Comparison of ENCODE assay signal across 26 cellular contexts in the genomic region with DNA sequence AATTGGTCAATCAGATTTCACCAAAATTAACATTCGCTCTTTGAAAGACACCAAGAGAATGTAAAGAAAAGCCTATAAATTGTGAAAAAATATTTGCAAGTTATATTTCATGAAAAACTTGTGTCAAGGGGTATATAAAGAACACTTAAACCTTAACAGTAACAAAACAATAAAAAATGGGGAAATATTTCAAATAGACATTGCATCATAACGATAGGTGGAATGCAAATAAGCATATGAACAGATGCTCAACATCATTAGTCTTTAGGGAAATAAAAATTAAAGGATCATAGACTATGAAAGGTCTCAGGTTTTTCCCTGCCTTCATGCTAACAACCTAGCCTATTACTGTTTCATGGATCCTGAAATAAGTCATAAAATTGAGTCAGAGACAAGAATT.
"Had no signal": no experiment of that assay in that cellular context is flagged by ENCODE, and none has a peak within 500 bp of the region (broad histone marks: within the 10 kb centered on the region; RNA-seq: fewer than 3 reads in every experiment).

No MANE protein-coding gene starts in this region.

- H3K27ac ChIP-seq: epithelial cell of prostate, gastrocnemius medialis, ovary, sigmoid colon, suprapubic skin, tibial artery, upper lobe of right lung had no signal

- H3K4me3 ChIP-seq: gastrocnemius medialis, ovary, sigmoid colon, suprapubic skin, tibial artery, upper lobe of right lung had no signal

- H3K4me1 ChIP-seq: gastrocnemius medialis, suprapubic skin, upper lobe of right lung had no signal

- H3K9me3 ChIP-seq: gastrocnemius medialis, ovary, sigmoid colon, suprapubic skin, tibial artery, upper lobe of right lung had no signal

- H3K36me3 ChIP-seq: ovary had no signal

- FAIRE-seq: colon had no signal

- H3K27me3 ChIP-seq: gastrocnemius medialis, ovary, sigmoid colon, suprapubic skin, tibial artery, upper lobe of right lung had no signal

- ATAC-seq: activated CD8-positive, alpha-beta T cell treated with anti-CD3 and anti-CD28 coated beads for 36 hours; activated T-cell treated with anti-CD3 and anti-CD28 coated beads, Interleukin-2, amount 50 U/mL, for 4 hours; activated T-helper 17 cell treated with anti-CD3 and anti-CD28 coated beads, Interleukin-2, amount 50 U/mL, for 72 hours; gastrocnemius medialis; left cardiac atrium; naive thymus-derived CD4-positive, alpha-beta T cell; stimulated activated naive B cell treated with anti-CD40 and anti-IgM and Interleukin-4, amounts not matched to agents 10 μg/mL and 1 μg/mL and 100 μg/mL, for 72 hours; upper lobe of right lung had no signal

- DNase-seq: activated CD4-positive, alpha-beta T cell treated with anti-CD3 and anti-CD28 coated beads, Interleukin-2, amount 50 U/mL, for 1 hour; activated CD8-positive, alpha-beta T cell treated with anti-CD3 and anti-CD28 coated beads for 36 hours; activated gamma-delta T cell treated with Interleukin-2 at 50 U/mL for 16 hours; activated naive CD4-positive, alpha-beta T cell treated with anti-CD3 and anti-CD28 coated beads, Interleukin-2, amount 50 U/mL, for 16 hours; activated T-cell treated with anti-CD3 and anti-CD28 coated beads, Interleukin-2, amount 50 U/mL, for 4 hours; amygdala; dermis blood vessel endothelial cell; effector CD4-positive, alpha-beta T cell; gastrocnemius medialis; glutamatergic neuron; islet precursor cell; left cardiac atrium; midbrain; naive thymus-derived CD4-positive, alpha-beta T cell; ovary; sigmoid colon; stimulated activated CD4-positive, alpha-beta T cell treated with anti-CD3 and anti-CD28 coated beads, Interleukin-15, amount 100 ng/mL, for 24 hours; stimulated activated CD4-positive, alpha-beta T cell treated with anti-CD3 and anti-CD28 coated beads, Interleukin-2, amount 100 ng/mL, for 24 hours; stimulated activated naive B cell treated with anti-CD40 and anti-IgM and Interleukin-4, amounts not matched to agents 10 μg/mL and 1 μg/mL and 100 μg/mL, for 72 hours; T-helper 2 cell; tibial artery; upper lobe of right lung had no signal
